In genomic region chr19:17528610-17529009, GRCh38 we compare ENCODE assay signal across 19 cellular contexts.
"Had no signal": no experiment of that assay in that cellular context is flagged by ENCODE, and none has a peak within 500 bp of the region (broad histone marks: within the 10 kb centered on the region; RNA-seq: fewer than 3 reads in every experiment).

No MANE protein-coding gene starts in this region.

- H3K4me2 ChIP-seq: hepatocyte had no signal

- H3K27ac Mint-ChIP-seq: progenitor cell of endocrine pancreas had no signal

- H3K27me3 ChIP-seq: colonic mucosa, hepatocyte, right atrium auricular region had no signal

- H3K4me1 ChIP-seq: colonic mucosa, right atrium auricular region had no signal

- H3K4me3 ChIP-seq: colonic mucosa, hepatocyte, right atrium auricular region, skin epidermis had no signal

- H2AFZ ChIP-seq: hepatocyte had no signal

- ATAC-seq: esophagus mucosa; left lobe of liver; naive thymus-derived CD4-positive, alpha-beta T cell had no signal

- H3K9me3 ChIP-seq: colonic mucosa had no signal

- H3K4me1 Mint-ChIP-seq: brain had no signal

- H3K36me3 Mint-ChIP-seq: brain had no signal

- H3K79me2 ChIP-seq: hepatocyte had no signal

- H3K27ac ChIP-seq: colonic mucosa, hepatocyte, right atrium auricular region had no signal

- FAIRE-seq: keratinocyte, TTC549 had no signal

- H3K27me3 Mint-ChIP-seq: progenitor cell of endocrine pancreas had no signal

- DNase-seq: activated CD4-positive, alpha-beta T cell treated with anti-CD3 and anti-CD28 coated beads, Interleukin-2, amount 50 U/mL, for 1 hour; activated CD4-positive, CD25-positive, alpha-beta regulatory T cell; activated effector memory CD4-positive, alpha-beta T cell treated with Interleukin-2 at 50 U/mL for 16 hours; activated naive CD4-positive, alpha-beta T cell treated with anti-CD3 and anti-CD28 coated beads, Interleukin-2, amount 50 U/mL, for 16 hours; amygdala; central memory CD4-positive, alpha-beta T cell; colonic mucosa; naive thymus-derived CD4-positive, alpha-beta T cell; occipital lobe; SW 1271 had no signal

- H3K36me3 ChIP-seq: colonic mucosa, right atrium auricular region had no signal
